In genomic region chr4:102505708-102506107, GRCh38 we compare ENCODE assay signal across 17 cellular contexts.
"Had no signal": no experiment of that assay in that cellular context is flagged by ENCODE, and none has a peak within 500 bp of the region (broad histone marks: within the 10 kb centered on the region; RNA-seq: fewer than 3 reads in every experiment).

No MANE protein-coding gene starts in this region.

- H3K27ac ChIP-seq: body of pancreas, psoas muscle, thyroid gland had no signal

- H3K27me3 ChIP-seq: body of pancreas, thyroid gland had no signal

- H3K27me3 Mint-ChIP-seq: activated CD4-positive, alpha-beta T cell treated with anti-CD3 and anti-CD28 coated beads, Interleukin-2, amount 10 ng/mL, durations not matched to agents 24 days and 14 days; activated CD8-positive, alpha-beta T cell treated with anti-CD3 and anti-CD28 coated beads for 36 hours; activated naive CD8-positive, alpha-beta T cell treated with anti-CD3 and anti-CD28 coated beads, Interleukin-2, amount 10 ng/mL, durations not matched to agents 7 days and 5 days; naive thymus-derived CD8-positive, alpha-beta T cell; stimulated activated memory B cell treated with anti-CD40 and anti-IgM and Interleukin-4, amounts not matched to agents 10 μg/mL and 1 μg/mL and 100 μg/mL, for 72 hours had no signal

- ATAC-seq: activated CD8-positive, alpha-beta T cell treated with anti-CD3 and anti-CD28 coated beads for 36 hours; body of pancreas; naive thymus-derived CD8-positive, alpha-beta T cell; psoas muscle; right cardiac atrium; stimulated activated memory B cell treated with anti-CD40 and anti-IgM and Interleukin-4, amounts not matched to agents 10 μg/mL and 1 μg/mL and 100 μg/mL, for 72 hours had no signal

- H3K36me3 ChIP-seq: thyroid gland had no signal

- H3K27ac Mint-ChIP-seq: activated CD4-positive, alpha-beta T cell treated with anti-CD3 and anti-CD28 coated beads, Interleukin-2, amount 10 ng/mL, durations not matched to agents 24 days and 14 days; stimulated activated memory B cell treated with anti-CD40 and anti-IgM and Interleukin-4, amounts not matched to agents 10 μg/mL and 1 μg/mL and 100 μg/mL, for 72 hours had no signal

- DNase-seq: activated CD4-positive, alpha-beta T cell treated with anti-CD3 and anti-CD28 coated beads, Interleukin-2, amount 10 ng/mL, durations not matched to agents 24 days and 14 days; activated CD8-positive, alpha-beta T cell treated with anti-CD3 and anti-CD28 coated beads for 36 hours; activated gamma-delta T cell; activated naive CD8-positive, alpha-beta T cell treated with anti-CD3 and anti-CD28 coated beads, Interleukin-2, amount 10 ng/mL, durations not matched to agents 7 days and 5 days; activated T-cell treated with anti-CD3 and anti-CD28 coated beads, Interleukin-2, amount 50 U/mL, for 1 hour; body of pancreas; immature natural killer cell; mesendoderm; naive thymus-derived CD8-positive, alpha-beta T cell; psoas muscle; right cardiac atrium; stimulated activated CD4-positive, alpha-beta T cell treated with anti-CD3 and anti-CD28 coated beads, Interleukin-4, amount 100 ng/mL, for 4 hours; SW 1271; T-helper 2 cell; thyroid gland had no signal

- H3K36me3 Mint-ChIP-seq: immature natural killer cell had no signal

- H3K9me3 Mint-ChIP-seq: activated CD8-positive, alpha-beta T cell treated with anti-CD3 and anti-CD28 coated beads for 36 hours; activated naive CD8-positive, alpha-beta T cell treated with anti-CD3 and anti-CD28 coated beads, Interleukin-2, amount 10 ng/mL, durations not matched to agents 7 days and 5 days; stimulated activated memory B cell treated with anti-CD40 and anti-IgM and Interleukin-4, amounts not matched to agents 10 μg/mL and 1 μg/mL and 100 μg/mL, for 72 hours had no signal

- H3K9me3 ChIP-seq: body of pancreas, psoas muscle, thyroid gland had no signal

- H3K4me3 ChIP-seq: body of pancreas, skin epidermis, thyroid gland had no signal
